In genomic region chr20:50815162-50815989, GRCh38 we compare ENCODE assay signal across 8 cellular contexts. TPM values are rescaled to one million over a fixed set of nuclear protein-coding genes. Genes with fewer than 3 reads are reported as not detected.
DNase-seq lines count a peak whose midpoint lies in the region; ATAC-seq and TF ChIP-seq lines count a peak whose summit lies in the region.

No MANE protein-coding gene starts in this region.

- H2AFZ ChIP-seq in DND-41 (ENCODE audit: low read depth, low read length) = no peak overlapping the region

- no peak overlapping the region for H3K4me2 ChIP-seq in DND-41 (ENCODE audit: insufficient read depth, low read length)

- H3K36me3 ChIP-seq in DND-41 (ENCODE audit: insufficient read depth, low read length) (no peaks in the 10 kb centered on the region), esophagus muscularis mucosa (no peaks in the 10 kb centered on the region)

- no peaks in the 10 kb centered on the region; the same call in 1 of the 2 replicates for H4K20me1 ChIP-seq in DND-41 (ENCODE audit: insufficient read depth, low read length)

- 61% methylated on average over 15 of the region's 15 CpGs for WGBS in esophagus muscularis mucosa

- DNase-seq in DND-41 = no peak
- peak; percentile 76 for DNase-seq in NCI-H2227 (lab: John Stamatoyannopoulos, UW; ENCODE audit: unreplicated experiment)
- no peak for DNase-seq in esophagus muscularis mucosa (ENCODE audit: extremely low spot score)
- DNase-seq in NCI-H2081 treated with DMSO at 0.1 percent for 48 hours (lab: John Stamatoyannopoulos, UW) = no peak
- no peak for DNase-seq in cerebellar cortex (ENCODE audit: low spot score)
- no peak for DNase-seq in GDM1 (lab: John Stamatoyannopoulos, UW)
- DNase-seq in NCI-H1694 treated with DMSO at 0.1 percent for 48 hours (lab: John Stamatoyannopoulos, UW) = no peak

- TF ChIP-seq CTCF in DND-41 (IDR thresholded peaks at IDR 0.05; ENCODE audit: borderline replicate concordance, extremely low read depth, low read length, poor library complexity, severe bottlenecking) (no peak), esophagus muscularis mucosa (IDR thresholded peaks at IDR 0.05) (no peak)

- TF ChIP-seq EP300 in esophagus muscularis mucosa (IDR thresholded peaks at IDR 0.05) = no peak

- no peaks in the 10 kb centered on the region for H3K4me1 ChIP-seq in DND-41 (ENCODE audit: insufficient read depth, low read length)
- peaks cover 4 to 23% (median 20%) of the 10 kb centered on the region in 4 donors for H3K4me1 ChIP-seq in esophagus muscularis mucosa

- TF ChIP-seq POLR2A in esophagus muscularis mucosa (IDR thresholded peaks at IDR 0.05; ENCODE audit: low read depth) = no peak

- no peak overlapping the region for H3K9ac ChIP-seq in DND-41 (ENCODE audit: low read depth, low read length)

- H3K27ac ChIP-seq in DND-41 (ENCODE audit: low read length) (no peak overlapping the region), esophagus muscularis mucosa (replicated peaks in 1 of 4) (peak overlapping the region in 3 of 4 donors; percentile 6 to 61 (median 27))

- H3K4me3 ChIP-seq in DND-41 (ENCODE audit: low read depth in 1 of 2, low read length in 2 of 2) (no peak overlapping the region), esophagus muscularis mucosa (no peak overlapping the region)

- H3K27me3 ChIP-seq in DND-41 (ENCODE audit: insufficient read depth, low read length, poor library complexity) = no peaks in the 10 kb centered on the region
- H3K27me3 ChIP-seq in esophagus muscularis mucosa = no peaks in the 10 kb centered on the region

- ATAC-seq in DND-41 (ENCODE audit: insufficient read depth, low read depth) (0 out of 3 replicates have a peak, but pooled peaks have one; percentile 33), GM21619 (IDR thresholded peaks at IDR 0.05; ENCODE audit: unreplicated experiment) (peak; percentile 36)

- no peaks in the 10 kb centered on the region for H3K79me2 ChIP-seq in DND-41 (ENCODE audit: insufficient read depth, low read length)

- intact Hi-C loops in esophagus muscularis mucosa (cut with DNase I) = loop anchor here (5.0 kb wide), 1 partner anchor 117 kb away; the partner anchor contains the start of gene ADNP

- H3K9me3 ChIP-seq in DND-41 (ENCODE audit: insufficient read depth, low read length, severe bottlenecking) (no peaks in the 10 kb centered on the region), esophagus muscularis mucosa (no peaks in the 10 kb centered on the region)

RNA-seq across cellular contexts. Expression of gene BCAS4, which starts 20.5 kb away (rescaled TPM):
- 1 to 10 TPM; 3.1 to 5.4 (median 4.5) TPM for total RNA-seq in esophagus muscularis mucosa
